Comparison of ENCODE assay signal across 8 cellular contexts in the genomic region with DNA sequence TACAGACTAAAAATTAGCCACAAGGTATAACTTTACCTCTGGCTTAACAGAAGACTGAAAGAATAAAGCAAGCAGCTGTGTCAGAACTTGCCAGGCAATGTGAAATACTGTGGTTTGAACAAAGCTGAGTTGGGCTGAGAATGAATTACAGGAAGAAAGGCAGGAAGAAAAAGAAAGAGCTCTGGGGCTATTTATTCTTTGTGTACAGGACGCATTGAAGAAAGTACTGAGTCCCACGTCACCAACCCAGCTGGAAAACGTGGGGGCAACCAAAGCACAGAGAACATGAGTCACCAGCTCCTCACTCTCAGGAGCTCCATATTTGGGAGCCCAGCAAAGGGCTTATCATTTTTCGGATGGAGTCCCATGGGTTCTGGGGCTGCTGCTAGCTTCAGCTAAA.
DNase-seq lines count a peak whose midpoint lies in the region; ATAC-seq, FAIRE-seq and TF ChIP-seq lines count a peak whose summit lies in the region.

No MANE protein-coding gene starts in this region.

- DNase-seq in UCSD-AML1 (lab: John Stamatoyannopoulos, UW; ENCODE audit: unreplicated experiment) = peak; percentile 23
- DNase-seq in bronchial epithelial cell (ENCODE audit: low read depth) = peak; percentile 95
- DNase-seq in neural progenitor cell (ENCODE audit: low spot score) = no peak
- DNase-seq in small intestine = no peak
- DNase-seq in GOT3 (lab: John Stamatoyannopoulos, UW) = no peak

- no peaks in the 10 kb centered on the region for H3K36me3 Mint-ChIP-seq in neural progenitor cell

- no peak overlapping the region for H3K4me3 Mint-ChIP-seq in neural progenitor cell

- no peaks in the 10 kb centered on the region for H3K36me3 ChIP-seq in bronchial epithelial cell (ENCODE audit: control insufficient read depth, insufficient read depth, low read length)
- no peaks in the 10 kb centered on the region for H3K36me3 ChIP-seq in neural progenitor cell
- H3K36me3 ChIP-seq in thymus (ENCODE audit: control insufficient read depth, insufficient read depth) = peaks cover 4% of the 10 kb centered on the region
- H3K36me3 ChIP-seq in small intestine (ENCODE audit: control insufficient read depth in 2 of 2, insufficient read depth in 2 of 2, low read length in 2 of 2) = no peaks in the 10 kb centered on the region

- no peaks in the 10 kb centered on the region for H4K20me1 ChIP-seq in neural progenitor cell (ENCODE audit: low read depth)

- no peaks in the 10 kb centered on the region for H3K9me3 ChIP-seq in neural progenitor cell (ENCODE audit: low read depth)
- H3K9me3 ChIP-seq in thymus (ENCODE audit: control insufficient read depth) = no peaks in the 10 kb centered on the region
- no peaks in the 10 kb centered on the region for H3K9me3 ChIP-seq in small intestine (ENCODE audit: control insufficient read depth, low read depth)

- no peaks in the 10 kb centered on the region for H3K9me3 Mint-ChIP-seq in neural progenitor cell

- H3K79me2 ChIP-seq in neural progenitor cell (ENCODE audit: low read depth) = no peaks in the 10 kb centered on the region

- no peaks in the 10 kb centered on the region for H3K27me3 ChIP-seq in bronchial epithelial cell (ENCODE audit: control insufficient read depth, insufficient read depth, low read length)
- no peaks in the 10 kb centered on the region for H3K27me3 ChIP-seq in neural progenitor cell
- no peaks in the 10 kb centered on the region for H3K27me3 ChIP-seq in thymus (ENCODE audit: control insufficient read depth, insufficient read depth)
- H3K27me3 ChIP-seq in small intestine (ENCODE audit: control insufficient read depth in 2 of 2, insufficient read depth in 2 of 2, low read length in 2 of 2) = no peaks in the 10 kb centered on the region

- ATAC-seq in GM21360 (IDR thresholded peaks at IDR 0.05; ENCODE audit: unreplicated experiment) = peak; percentile 66
- no peak for ATAC-seq in GM19035 (IDR thresholded peaks at IDR 0.05; ENCODE audit: unreplicated experiment)

- H3K27ac ChIP-seq in neural progenitor cell (no peak overlapping the region), thymus (ENCODE audit: low read depth) (peak overlapping the region; percentile 80), small intestine (ENCODE audit: low read depth in 1 of 2, low read length in 1 of 2) (peak overlapping the region in 1 of 2 donors; percentile 59)

- 17% methylated on average over 4 of the region's 4 CpGs for whole genome bisulfite sequencing in thymus
- 57 to 74% (median 60%) methylated on average over 4 of the region's 4 CpGs for WGBS in small intestine, 3 donors

- H3K4me3 ChIP-seq in bronchial epithelial cell (ENCODE audit: low read depth, low read length) (no peak overlapping the region), neural progenitor cell (no peak overlapping the region), thymus (ENCODE audit: low read length) (no peak overlapping the region), small intestine (ENCODE audit: low read depth in 1 of 2, low read length in 2 of 2) (no peak overlapping the region)

- FAIRE-seq in bronchial epithelial cell (lab: Jason Lieb, UNC) (no peak), small intestine (lab: Jason Lieb, UNC) (no peak)

- no peak overlapping the region for H3K9ac ChIP-seq in neural progenitor cell

- peaks cover 3% of the 10 kb centered on the region for H3K27me3 Mint-ChIP-seq in neural progenitor cell (ENCODE audit: insufficient read depth, low read depth)

- peaks cover 16% of the 10 kb centered on the region for H3K4me1 Mint-ChIP-seq in neural progenitor cell

- H3F3A ChIP-seq in neural progenitor cell (ENCODE audit: low read depth) = no peaks in the 10 kb centered on the region

- H2AFZ ChIP-seq in neural progenitor cell (replicated peaks) = peak overlapping the region; percentile 5

- TF ChIP-seq CTCF in bronchial epithelial cell (IDR thresholded peaks at IDR 0.05; ENCODE audit: insufficient read depth, low read length, severe bottlenecking) = no peak
- TF ChIP-seq CTCF in neural progenitor cell (IDR thresholded peaks at IDR 0.05) = no peak

- H3K27ac Mint-ChIP-seq in neural progenitor cell = no peak overlapping the region

- no peak overlapping the region for H3K4me2 ChIP-seq in neural progenitor cell

- H3K4me1 ChIP-seq in neural progenitor cell (no peaks in the 10 kb centered on the region), thymus (ENCODE audit: control insufficient read depth, insufficient read depth, low read length) (peaks cover 22% of the 10 kb centered on the region), small intestine (ENCODE audit: control insufficient read depth in 2 of 2, insufficient read depth in 1 of 2, low read depth in 1 of 2, low read length in 1 of 2) (peaks cover 2 to 11% of the 10 kb centered on the region in 2 donors)

Comparison
In these comparisons a context has a peak if more than half of its experiments do, and no peak if none do; other contexts are left out.
1. DNase-seq: peak in UCSD-AML1 (single experiment) and bronchial epithelial cell (single experiment); none in neural progenitor cell (single experiment), small intestine (single experiment) and GOT3 (single experiment).